ENCODE assay signal across 28 cellular contexts in genomic region chr7:12596225-12596790, GRCh38. TPM values are rescaled to one million over a fixed set of nuclear protein-coding genes. Genes with fewer than 3 reads are reported as not detected.
"Had no signal": no experiment of that assay in that cellular context is flagged by ENCODE, and none has a peak within 500 bp of the region (broad histone marks: within the 10 kb centered on the region; RNA-seq: fewer than 3 reads in every experiment).

No MANE protein-coding gene starts in this region.

- H3K4me3 ChIP-seq: adrenal gland, body of pancreas, coronary artery, dorsolateral prefrontal cortex, gastroesophageal sphincter, right lobe of liver, uterus had no signal

- H3K27ac ChIP-seq: adrenal gland, body of pancreas, coronary artery, dorsolateral prefrontal cortex, gastroesophageal sphincter, neutrophil, right lobe of liver, uterus, WERI-Rb-1 had no signal

- H3K36me3 ChIP-seq: adrenal gland, gastroesophageal sphincter, neutrophil, right lobe of liver, uterus, WERI-Rb-1 had no signal

- ATAC-seq: activated CD4-positive, CD25-positive, alpha-beta regulatory T cell treated with anti-CD3 and anti-CD28 coated beads, Interleukin-2, amount 50 U/mL, for 24 hours; body of pancreas; gastroesophageal sphincter; left colon; right lobe of liver; stimulated activated memory B cell treated with anti-CD40 and anti-IgM and Interleukin-4, amounts not matched to agents 10 μg/mL and 1 μg/mL and 100 μg/mL, for 72 hours; stimulated activated naive CD8-positive, alpha-beta T cell treated with anti-CD3 and anti-CD28 coated beads, Interleukin-15, amount 100 ng/mL, for 72 hours had no signal

- DNase-seq: activated CD4-positive, alpha-beta T cell treated with anti-CD3 and anti-CD28 coated beads for 48 hours; activated CD4-positive, alpha-beta T cell treated with anti-CD3 and anti-CD28 coated beads, Interleukin-2, amount 50 U/mL, for 48 hours; activated CD8-positive, alpha-beta memory T cell treated with anti-CD3 and anti-CD28 coated beads for 24 hours; activated effector memory CD4-positive, alpha-beta T cell treated with anti-CD3 and anti-CD28 coated beads, Interleukin-2, amount 50 U/mL, for 16 hours; activated naive CD4-positive, alpha-beta T cell treated with anti-CD3 and anti-CD28 coated beads for 36 hours; activated naive CD8-positive, alpha-beta T cell treated with anti-CD3 and anti-CD28 coated beads for 36 hours; adrenal gland; aorta; body of pancreas; dorsolateral prefrontal cortex; effector memory CD4-positive, alpha-beta T cell; hippocampal formation; left colon; naive B cell; nephron progenitor cell; right lobe of liver; stimulated activated CD4-positive, alpha-beta T cell treated with anti-CD3 and anti-CD28 coated beads, Interleukin-2, amount 100 ng/mL, for 48 hours; stimulated activated naive CD8-positive, alpha-beta T cell treated with anti-CD3 and anti-CD28 coated beads, Interleukin-15, amount 100 ng/mL, for 72 hours; substantia nigra; uterus; WERI-Rb-1 had no signal

- H3K27me3 ChIP-seq: adrenal gland, body of pancreas, dorsolateral prefrontal cortex, gastroesophageal sphincter, neutrophil, right lobe of liver, uterus had no signal

RNA-seq across cellular contexts. Expression of gene SCIN, which starts 25.8 kb away (rescaled TPM):
- total RNA-seq: activated T-helper 1 cell treated with anti-CD3 and anti-CD28 coated beads, Interleukin-12 subunit alpha, Interleukin-12 subunit beta, Interleukin-2, Interleukin-4 antibody, amounts not matched to agents 30 ng/mL and 10 ng/mL and 1 ng/mL, durations not matched to agents 14 hours and 24 hours and 36 hours; cardiac septum had no signal
